18 cellular contexts compared by ENCODE assay signal in the genomic region with DNA sequence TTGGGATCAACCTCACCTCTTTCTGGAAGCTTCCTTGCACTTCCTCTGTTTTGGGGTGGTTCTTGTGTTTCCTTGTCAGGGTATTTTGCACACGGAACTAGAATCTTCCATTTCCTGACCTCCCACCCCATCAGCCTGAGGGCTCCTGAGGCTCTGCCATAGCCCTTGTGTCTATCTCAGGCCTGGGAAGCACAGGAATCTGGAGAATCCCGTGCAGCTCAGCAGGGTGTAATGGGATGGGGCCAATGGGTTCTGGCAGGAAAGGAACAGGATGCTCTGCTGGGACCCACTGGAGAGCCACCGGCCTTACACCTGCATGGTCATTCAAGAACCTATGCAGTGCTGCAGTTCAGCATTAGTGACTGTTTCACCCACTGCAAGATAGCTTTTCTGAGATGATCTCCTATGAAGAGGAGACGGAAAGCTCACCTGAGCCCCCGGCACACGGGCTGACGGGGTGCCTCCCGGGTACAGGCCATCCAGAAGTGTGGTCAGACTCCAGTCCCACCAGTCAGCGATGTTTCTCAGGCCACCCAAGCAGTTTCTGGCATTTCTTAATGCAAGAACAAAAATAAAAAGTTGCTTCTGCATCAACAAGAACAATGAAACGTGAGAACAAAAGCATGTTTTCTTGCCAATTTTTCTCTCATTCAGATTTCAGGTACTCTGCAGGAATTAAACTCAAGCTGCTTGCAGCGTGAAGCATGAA.
DNase-seq lines count a peak whose midpoint lies in the region; ATAC-seq, FAIRE-seq and TF ChIP-seq lines count a peak whose summit lies in the region.
"Had no signal": no experiment of that assay in that cellular context is flagged by ENCODE, and none has a peak within 500 bp of the region (broad histone marks: within the 10 kb centered on the region; RNA-seq: fewer than 3 reads in every experiment).

No MANE protein-coding gene starts in this region.

- no peak for TF ChIP-seq RAD21 in A549 (conservative IDR thresholded peaks at IDR 0.05 in 1 of 2, IDR thresholded peaks at IDR 0.05 in 1 of 2)
- TF ChIP-seq RAD21 in H1 (IDR thresholded peaks at IDR 0.05 in 1 of 2, conservative IDR thresholded peaks at IDR 0.05 in 1 of 2; ENCODE audit: low read depth in 2 of 2, low read length in 2 of 2), result peak in 1 of 2 experiments; percentile 7; a peak in 1 of 4 replicates

- H3K4me3 ChIP-seq in A549, result no peak overlapping the region
- no peak overlapping the region for H3K4me3 ChIP-seq in Karpas-422 (ENCODE audit: low read length)
- H3K4me3 ChIP-seq in H1 (ENCODE audit: extremely low read depth in 1 of 4, insufficient read depth in 2 of 4, low read depth in 3 of 4, low read length in 4 of 4), result no peak overlapping the region
- no peak overlapping the region for H3K4me3 ChIP-seq in mesenchymal stem cell (ENCODE audit: insufficient read depth in 1 of 2, low read depth in 1 of 2, low read length in 2 of 2)
- H3K4me3 ChIP-seq in ovary, result no peak overlapping the region
- H3K4me3 ChIP-seq: PC-9 had no signal

- TF ChIP-seq POLR2A in A549 (IDR thresholded peaks at IDR 0.05; ENCODE audit: low read length), result no peak
- TF ChIP-seq POLR2A in H1 (IDR thresholded peaks at IDR 0.05; ENCODE audit: control extremely low read depth in 1 of 2, low read depth in 2 of 2, low read length in 2 of 2), result no peak
- no peak for TF ChIP-seq POLR2A in ovary (IDR thresholded peaks at IDR 0.05)

- H2BK120ac ChIP-seq in H1 (replicated peaks; ENCODE audit: low read depth, low read length) (no peak overlapping the region), mesenchymal stem cell (ENCODE audit: low read depth, low read length) (no peak overlapping the region)

- H2AK5ac ChIP-seq in H1 (ENCODE audit: low read depth, low read length) (no peak overlapping the region), mesenchymal stem cell (ENCODE audit: low read length, severe bottlenecking) (peak overlapping the region; percentile 33)

- H4K5ac ChIP-seq in H1 (ENCODE audit: insufficient read length, low read depth, low read length), result no peak overlapping the region

- peaks cover 48% of the 10 kb centered on the region for H3K4me1 ChIP-seq in A549
- H3K4me1 ChIP-seq in Karpas-422 (ENCODE audit: low read length), result peaks cover 68% of the 10 kb centered on the region
- peaks cover 0 to 5% (median 2%) of the 10 kb centered on the region in 4 experiments; a peak in 2 of 7 replicates for H3K4me1 ChIP-seq in H1 (replicated peaks in 1 of 4; ENCODE audit: control insufficient read depth in 3 of 4, insufficient read depth in 4 of 4, low read length in 3 of 4)
- peaks cover 10% of the 10 kb centered on the region for H3K4me1 ChIP-seq in mesenchymal stem cell (ENCODE audit: control insufficient read depth, insufficient read depth, low read depth, low read length)
- peaks cover 2% of the 10 kb centered on the region for H3K4me1 ChIP-seq in ovary (ENCODE audit: insufficient read depth)

- H3K18ac ChIP-seq in H1 (ENCODE audit: extremely low read depth, low read length) (no peak overlapping the region), mesenchymal stem cell (ENCODE audit: low read depth in 1 of 2, low read length in 2 of 2) (peak overlapping the region in 1 of 2 experiments; percentile 59)

- no peak overlapping the region for H3K56ac ChIP-seq in H1 (replicated peaks; ENCODE audit: insufficient read length, low read depth, low read length)

- no peak for ATAC-seq in A549
- ATAC-seq: HCT116 had no signal

- intact Hi-C loops in ovary (cut with DNase I), result loop anchor here (5.0 to 10.0 kb wide), 5 partner anchors 190 to 548 kb away; no protein-coding TSS in a partner anchor

- no peak overlapping the region for H2AFZ ChIP-seq in Karpas-422 (ENCODE audit: low read length)
- H2AFZ ChIP-seq in H1 (ENCODE audit: low read length), result no peak overlapping the region
- H2AFZ ChIP-seq in mesenchymal stem cell (ENCODE audit: low read depth, low read length), result no peak overlapping the region
- H2AFZ ChIP-seq: PC-9 had no signal

- H3K14ac ChIP-seq in H1 (ENCODE audit: insufficient read length) (no peak overlapping the region), mesenchymal stem cell (ENCODE audit: low read length in 2 of 2) (no peak overlapping the region)

- no peak for TF ChIP-seq CTCF in A549 (IDR thresholded peaks at IDR 0.05)
- TF ChIP-seq CTCF in H1 (IDR thresholded peaks at IDR 0.05; ENCODE audit: control extremely low read depth in 1 of 3, insufficient read depth in 1 of 3, low read depth in 1 of 3, low read length in 3 of 3), result no peak
- TF ChIP-seq CTCF in ovary (IDR thresholded peaks at IDR 0.05), result no peak

- POLR2A ChIA-PET in A549 (lab: Yijun Ruan, JAX), result interaction anchor here (1.5 kb wide), 1 partner anchor 233 kb away, joined by 3 read pairs; a partner anchor contains a TSS
- POLR2A ChIA-PET in H1 (lab: Charles Lee; ENCODE audit: partially characterized antibody), result no interaction called here

- H3K4me2 ChIP-seq in A549, result no peak overlapping the region
- no peak overlapping the region for H3K4me2 ChIP-seq in Karpas-422 (ENCODE audit: low read depth, low read length, poor library complexity, severe bottlenecking)
- no peak overlapping the region for H3K4me2 ChIP-seq in H1 (ENCODE audit: insufficient read depth in 1 of 2, low read depth in 2 of 2, low read length in 2 of 2)
- no peak overlapping the region for H3K4me2 ChIP-seq in mesenchymal stem cell (ENCODE audit: low read length, poor library complexity, severe bottlenecking)
- H3K4me2 ChIP-seq: PC-9 had no signal

- H3K79me1 ChIP-seq in H1 (ENCODE audit: low read depth, low read length) (no peaks in the 10 kb centered on the region), mesenchymal stem cell (replicated peaks; ENCODE audit: low read length, poor library complexity, severe bottlenecking) (no peaks in the 10 kb centered on the region)

- H3K9me3 ChIP-seq in A549 (no peaks in the 10 kb centered on the region), Karpas-422 (ENCODE audit: low read length) (no peaks in the 10 kb centered on the region), H1 (ENCODE audit: insufficient read depth in 2 of 2, low read depth in 1 of 2, low read length in 1 of 2) (no peaks in the 10 kb centered on the region), mesenchymal stem cell (ENCODE audit: control insufficient read depth, low read length) (no peaks in the 10 kb centered on the region), ovary (no peaks in the 10 kb centered on the region)

- TF ChIP-seq EP300 in A549 (IDR thresholded peaks at IDR 0.05) (no peak), H1 (IDR thresholded peaks at IDR 0.05; ENCODE audit: borderline replicate concordance in 1 of 2, low read depth in 2 of 2, low read length in 2 of 2) (no peak), ovary (IDR thresholded peaks at IDR 0.05) (no peak)

- H2BK20ac ChIP-seq in H1 (ENCODE audit: low read length), result no peak overlapping the region

- H3K79me2 ChIP-seq in Karpas-422 (ENCODE audit: low read length) (no peaks in the 10 kb centered on the region), H1 (ENCODE audit: control insufficient read depth in 1 of 2, insufficient read depth in 2 of 2, low read length in 2 of 2) (no peaks in the 10 kb centered on the region)

- H2BK12ac ChIP-seq in H1 (ENCODE audit: low read depth, low read length), result no peak overlapping the region
- H2BK12ac ChIP-seq in mesenchymal stem cell (ENCODE audit: low read length in 2 of 2), result peak overlapping the region; percentile 15 to 84

- H3K27ac ChIP-seq in A549 (peak overlapping the region; percentile 79 to 90), Karpas-422 (ENCODE audit: low read length) (peak overlapping the region; percentile 37; the same call in 1 of the 2 replicates), H1 (ENCODE audit: low read depth, low read length) (no peak overlapping the region), mesenchymal stem cell (ENCODE audit: low read length, poor library complexity, severe bottlenecking) (no peak overlapping the region), ovary (no peak overlapping the region)
- H3K27ac ChIP-seq: PC-9 had no signal

- FAIRE-seq in A549 (lab: Jason Lieb, UNC) (peak; percentile 70), H1 (lab: Jason Lieb, UNC) (no peak)
- FAIRE-seq: A204.1 had no signal

- H3K9me2 ChIP-seq in Karpas-422 (replicated peaks; ENCODE audit: insufficient read depth, low read length), result no peaks in the 10 kb centered on the region

- H3K27me3 ChIP-seq in Karpas-422 (ENCODE audit: low read length) (no peaks in the 10 kb centered on the region), H1 (replicated peaks in 1 of 4; ENCODE audit: control insufficient read depth in 3 of 4, extremely low read depth in 1 of 4, insufficient read depth in 3 of 4, low read length in 3 of 4) (no peaks in the 10 kb centered on the region), mesenchymal stem cell (ENCODE audit: control insufficient read depth in 1 of 2, insufficient read depth in 1 of 2, low read length in 2 of 2) (peaks cover 0 to 12% of the 10 kb centered on the region in 2 experiments), ovary (no peaks in the 10 kb centered on the region)

- H2BK5ac ChIP-seq in H1 (ENCODE audit: low read depth, low read length) (no peak overlapping the region), mesenchymal stem cell (ENCODE audit: low read depth, low read length, poor library complexity, severe bottlenecking) (no peak overlapping the region)

- no peaks in the 10 kb centered on the region for H3K23me2 ChIP-seq in H1 (ENCODE audit: low read depth, low read length)

- H4K8ac ChIP-seq in H1 (ENCODE audit: extremely low read depth, insufficient read depth, low read length) (no peak overlapping the region), mesenchymal stem cell (ENCODE audit: low read length) (peak overlapping the region; percentile 27)

- H3K9ac ChIP-seq in Karpas-422 (ENCODE audit: low read length), result no peak overlapping the region
- H3K9ac ChIP-seq in H1 (replicated peaks in 1 of 4; ENCODE audit: extremely low read depth in 1 of 4, low read depth in 3 of 4, low read length in 3 of 4), result no peak overlapping the region
- H3K9ac ChIP-seq in mesenchymal stem cell (ENCODE audit: low read length), result no peak overlapping the region

- H4K91ac ChIP-seq in H1 (replicated peaks; ENCODE audit: insufficient read length, low read length) (no peak overlapping the region), mesenchymal stem cell (ENCODE audit: low read length) (no peak overlapping the region)

- CTCF ChIA-PET in A549 (lab: Yijun Ruan, JAX) (interaction anchor here (1.0 to 2.0 kb wide), 5 partner anchors 10 to 549 kb away, joined by 3 to 7 read pairs (median 5); no protein-coding TSS in a partner anchor), H1 (lab: Charles Lee; ENCODE audit: partially characterized antibody) (interaction anchor here (1.1 to 3.0 kb wide), 4 partner anchors 122 to 549 kb away, joined by 3 to 13 read pairs (median 5); no protein-coding TSS in a partner anchor)

- WGBS in A549 (ENCODE audit: missing lambda C conversion rate), result 75% methylated on average over 11 of the region's 11 CpGs
- 85% methylated on average over 10 of the region's 11 CpGs; no CpG with 5 or more reads in 1 of the 2 experiments for WGBS in H1 (ENCODE audit: extremely low coverage in 1 of 2, insufficient coverage in 1 of 2, insufficient read length in 1 of 2, insufficient replicate concordance in 2 of 2, low coverage in 1 of 2, low lambda C conversion rate in 2 of 2, missing lambda C conversion rate in 1 of 2), 2 experiments
- 82% methylated on average over 10 of the region's 11 CpGs for WGBS in mesenchymal stem cell
- WGBS in ovary, 3 donors, result 78 to 83% (median 81%) methylated on average over 11 of the region's 11 CpGs

- H2BK15ac ChIP-seq in H1 (ENCODE audit: low read length) (no peak overlapping the region), mesenchymal stem cell (ENCODE audit: low read depth, poor library complexity, severe bottlenecking) (no peak overlapping the region)

- H3K36me3 ChIP-seq in Karpas-422 (ENCODE audit: insufficient read depth, low read length) (no peaks in the 10 kb centered on the region), H1 (ENCODE audit: control insufficient read depth in 2 of 4, insufficient read depth in 4 of 4, low read length in 3 of 4) (no peaks in the 10 kb centered on the region), mesenchymal stem cell (ENCODE audit: control insufficient read depth in 1 of 2, insufficient read depth in 2 of 2, low read depth in 1 of 2, low read length in 2 of 2) (peaks cover 0 to 5% of the 10 kb centered on the region in 2 experiments), ovary (no peaks in the 10 kb centered on the region)

- DNase-seq in A549 (ENCODE audit: low read depth in 1 of 2, low spot score in 1 of 2) (no peak), Karpas-422 (no peak), H1 (ENCODE audit: low read depth in 1 of 2, low spot score in 2 of 2) (peak in 1 of 2 experiments; percentile 29), mesenchymal stem cell (no peak), ovary (no peak), hippocampal formation (lab: John Stamatoyannopoulos, UW) (no peak), SW480 (ENCODE audit: low spot score) (no peak)
- DNase-seq in activated CD4-positive, alpha-beta T cell treated with anti-CD3 and anti-CD28 coated beads, Interleukin-2, amount 50 U/mL, for 1 hour, result no peak
- DNase-seq: C1 segment of cervical spinal cord, KBM-7, NCI-H1048, NCI-H146, NCI-H2081, NCI-H510A treated with DMSO at 0.1 percent for 48 hours, NCI-H82, PC-9 had no signal

- H3K4ac ChIP-seq in H1 (replicated peaks; ENCODE audit: insufficient read length, low read depth, low read length) (no peak overlapping the region), mesenchymal stem cell (ENCODE audit: low read depth in 1 of 2, low read length in 2 of 2) (peak overlapping the region in 1 of 2 experiments; percentile 28)

- no peak overlapping the region for H3K23ac ChIP-seq in H1 (ENCODE audit: insufficient read length)
- H3K23ac ChIP-seq in mesenchymal stem cell (ENCODE audit: low read length in 2 of 2), result no peak overlapping the region

- no peaks in the 10 kb centered on the region for H4K20me1 ChIP-seq in Karpas-422 (ENCODE audit: insufficient read depth, low read depth, low read length)
- H4K20me1 ChIP-seq in H1 (replicated peaks in 1 of 2; ENCODE audit: control insufficient read depth in 1 of 2, insufficient read depth in 2 of 2, low read length in 2 of 2), result no peaks in the 10 kb centered on the region

Comparison
In these comparisons a context has a peak if more than half of its experiments do, and no peak if none do; other contexts are left out.
1. H3K27ac ChIP-seq: peak in A549 (2 of 2) and Karpas-422 (single experiment); none in H1 (single experiment), mesenchymal stem cell (single experiment) and ovary (0 of 2).